ENCODE assay signal across 10 cellular contexts in genomic region chr2:233081232-233081730, GRCh38. TPM values are rescaled to one million over a fixed set of nuclear protein-coding genes. Genes with fewer than 3 reads are reported as not detected.
A peak's percentile ranks its signal among the peaks of the same experiment; 100 is the strongest.
DNase-seq lines count a peak whose midpoint lies in the region; ATAC-seq and TF ChIP-seq lines count a peak whose summit lies in the region.
"Had no signal": no experiment of that assay in that cellular context is flagged by ENCODE, and none has a peak within 500 bp of the region (broad histone marks: within the 10 kb centered on the region; RNA-seq: fewer than 3 reads in every experiment).

No MANE protein-coding gene starts in this region.

- H3K4me3 ChIP-seq in stomach (no peak overlapping the region), Caco-2 (ENCODE audit: low read depth, low read length) (no peak overlapping the region)
- H3K4me3 ChIP-seq: cardiac muscle cell, SK-N-MC had no signal

- TF ChIP-seq CTCF in stomach (IDR thresholded peaks at IDR 0.05) (no peak), Caco-2 (IDR thresholded peaks at IDR 0.05; ENCODE audit: insufficient read depth in 1 of 2, low read depth in 1 of 2, low read length in 1 of 2, severe bottlenecking in 1 of 2, unreplicated experiment in 1 of 2) (no peak)

- no peak for TF ChIP-seq POLR2A in stomach (IDR thresholded peaks at IDR 0.05)

- H3K4me1 Mint-ChIP-seq in Caco-2 (ENCODE audit: low read depth, unreplicated experiment): no peaks in the 10 kb centered on the region

- CTCF ChIA-PET in Caco-2 (lab: Charles Lee): no interaction called here

- H3K27ac Mint-ChIP-seq in Caco-2 (ENCODE audit: unreplicated experiment): no peak overlapping the region

- H3K9me3 ChIP-seq in stomach (no peaks in the 10 kb centered on the region), Caco-2 (no peaks in the 10 kb centered on the region)

- BruUV-seq in Caco-2 (replicated peaks; lab: Mats Ljungman, UMichigan): no TSS peak

- POLR2A ChIA-PET in Caco-2 (lab: Charles Lee): no interaction called here

- WGBS in stomach, 5 donors: 68 to 86% (median 77%) methylated on average over 9 of the region's 9 CpGs

- ATAC-seq in GM21737 (IDR thresholded peaks at IDR 0.05; ENCODE audit: unreplicated experiment) (peak; percentile 20), GM19035 (IDR thresholded peaks at IDR 0.05; ENCODE audit: unreplicated experiment) (no peak)

- intact Hi-C loops in stomach (cut with DNase I; ENCODE audit: low total_unique reads) (no loop called here), Caco-2 (cut with micrococcal nuclease; ENCODE audit: unreplicated experiment) (no loop called here)

- peak overlapping the region in 3 of 5 donors; percentile 74 to 84 (median 83) for H3K27ac ChIP-seq in stomach
- H3K27ac ChIP-seq: cardiac muscle cell, SK-N-MC had no signal

- DNase-seq in T-helper 22 cell (ENCODE audit: low read depth): peak; percentile 63
- peak; percentile 11 for DNase-seq in ecto neural progenitor cell (ENCODE audit: low spot score)
- no peak for DNase-seq in stomach
- no peak for DNase-seq in GF-D8 (lab: John Stamatoyannopoulos, UW)
- DNase-seq in Caco-2: no peak
- no peak for DNase-seq in EL

- H3K36me3 Mint-ChIP-seq in Caco-2 (ENCODE audit: insufficient read depth, unreplicated experiment): no peaks in the 10 kb centered on the region

- TF ChIP-seq EP300 in stomach (IDR thresholded peaks at IDR 0.05): no peak

- H3K36me3 ChIP-seq in stomach (no peaks in the 10 kb centered on the region), Caco-2 (ENCODE audit: control insufficient read depth, insufficient read depth, low read length) (no peaks in the 10 kb centered on the region)
- H3K36me3 ChIP-seq: cardiac muscle cell had no signal

- H3K27me3 ChIP-seq in stomach (no peaks in the 10 kb centered on the region), Caco-2 (replicated peaks; ENCODE audit: control insufficient read depth, insufficient read depth, low read length) (no peaks in the 10 kb centered on the region)
- H3K27me3 ChIP-seq: cardiac muscle cell had no signal

- no peaks in the 10 kb centered on the region for H3K9me3 Mint-ChIP-seq in Caco-2 (ENCODE audit: unreplicated experiment)

- peaks cover 4% of the 10 kb centered on the region for H3K27me3 Mint-ChIP-seq in Caco-2 (ENCODE audit: insufficient read depth, unreplicated experiment)

- H3K4me1 ChIP-seq in stomach (peaks cover 0 to 84% (median 7%) of the 10 kb centered on the region in 4 donors), Caco-2 (no peaks in the 10 kb centered on the region)

- no peak overlapping the region for H3K4me3 Mint-ChIP-seq in Caco-2 (ENCODE audit: unreplicated experiment)

RNA-seq across cellular contexts. Expression of gene INPP5D, which starts 21.1 kb away (rescaled TPM):
- total RNA-seq in stomach: 100 to 1,000 TPM in 1 of 5 donors, 10 to 100 TPM in 2, 1 to 10 TPM in 2; 8.1 to 564 (median 11.2) TPM
- 1 to 10 TPM; 3.7 to 5.2 (median 4.7) TPM for polyA plus RNA-seq in stomach
- not detected in 2 replicates for total RNA-seq in Caco-2 (2022)

RNA-seq across cellular contexts. Expression of gene NEU2, which starts 48.8 kb away (rescaled TPM):
- not detected for total RNA-seq in stomach
- not detected for polyA plus RNA-seq in stomach
- total RNA-seq in Caco-2 (2022): not detected in 2 replicates
- total RNA-seq: cardiac muscle cell had no signal
- polyA plus RNA-seq: cardiac muscle cell had no signal

Comparison
In these comparisons a context has a peak if more than half of its experiments do, and no peak if none do; other contexts are left out.
1. DNase-seq: peak in T-helper 22 cell (single experiment) and ecto neural progenitor cell (single experiment); none in stomach (single experiment), GF-D8 (single experiment), Caco-2 (0 of 2) and EL (single experiment).